In genomic region chr5:92760550-92760949, GRCh38 we compare ENCODE assay signal across 2 cellular contexts.
A peak's percentile ranks its signal among the peaks of the same experiment; 100 is the strongest.
TF ChIP-seq lines count a peak whose summit lies in the region.

No MANE protein-coding gene starts in this region.

TF ChIP-seq in HepG2, 621 proteins besides CTCF, POLR2A, EP300 and RAD21:
- TF ChIP-seq ZFYVE20 (CRISPR knock-in tag; IDR thresholded peaks at IDR 0.05; ENCODE audit: borderline replicate concordance, low read depth) (no peak), MAFK (conservative IDR thresholded peaks at IDR 0.05 in 1 of 2, IDR thresholded peaks at IDR 0.05 in 1 of 2; ENCODE audit: low read length in 2 of 2) (peak; percentile 26 to 65; a peak in 2 of 4 replicates), MAFF (IDR thresholded peaks at IDR 0.05; ENCODE audit: low read depth, low read length) (peak; percentile 37; the same call in 1 of the 2 replicates)

TF ChIP-seq in HCT116, 20 proteins besides CTCF, POLR2A, EP300 and RAD21:
- TF ChIP-seq SIN3A (IDR thresholded peaks at IDR 0.05; ENCODE audit: low read depth), result no peak
TF ChIP-seq in HCT116: peak in this region for 0.
